Comparison of ENCODE assay signal across 8 cellular contexts in the genomic region with DNA sequence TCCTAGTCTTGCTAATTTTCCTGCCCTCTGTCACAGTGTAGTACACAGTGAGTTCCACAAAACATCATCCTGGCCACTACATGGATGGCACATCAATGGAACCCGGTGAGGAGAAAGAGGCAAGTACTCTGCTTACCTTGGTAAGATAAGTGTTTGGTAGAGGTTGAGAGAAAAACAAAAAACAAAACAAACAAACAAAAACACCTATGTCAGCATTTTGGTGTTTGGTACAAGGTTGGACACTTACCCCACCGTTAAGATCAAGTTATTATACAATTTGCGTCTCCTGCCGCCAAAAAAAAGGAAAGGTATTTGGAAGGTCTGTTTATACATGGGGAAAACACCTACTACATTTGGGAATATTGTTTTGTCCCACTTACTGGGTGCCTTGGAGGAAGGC.
"Had no signal": no experiment of that assay in that cellular context is flagged by ENCODE, and none has a peak within 500 bp of the region (broad histone marks: within the 10 kb centered on the region; RNA-seq: fewer than 3 reads in every experiment).

No MANE protein-coding gene starts in this region.

- H3K36me3 ChIP-seq: HAP-1 had no signal

- H3K9ac ChIP-seq: KMS-11 had no signal

- H3K9me3 ChIP-seq: HAP-1 had no signal

- DNase-seq: H7, HFFc6, KBM-7 had no signal

- H3K4me1 ChIP-seq: HAP-1 had no signal

- H3K4me2 ChIP-seq: GM23338, KMS-11 had no signal

- H3K27ac ChIP-seq: KMS-11 had no signal

- H2AFZ ChIP-seq: GM23338 had no signal

- FAIRE-seq: HTR-8/SVneo had no signal

- ATAC-seq: GM23338, HCT116 had no signal

- H3K4me3 ChIP-seq: GM23338, HAP-1 had no signal
